In genomic region chr18:12839526-12840196, GRCh38 we compare ENCODE assay signal across 8 cellular contexts. TPM values are rescaled to one million over a fixed set of nuclear protein-coding genes. Genes with fewer than 3 reads are reported as not detected.
DNase-seq lines count a peak whose midpoint lies in the region; ATAC-seq, FAIRE-seq and TF ChIP-seq lines count a peak whose summit lies in the region.

No MANE protein-coding gene starts in this region.

- no peak overlapping the region for H4K8ac ChIP-seq in neuronal stem cell (ENCODE audit: low read depth, low read length)

- no peak overlapping the region for H2AFZ ChIP-seq in neuronal stem cell (ENCODE audit: low read length)

- no peak overlapping the region for H3K9ac ChIP-seq in neuronal stem cell (ENCODE audit: low read depth, low read length, poor library complexity)

- H2BK12ac ChIP-seq in neuronal stem cell (ENCODE audit: low read length) = no peak overlapping the region

- no peaks in the 10 kb centered on the region for H3K27me3 ChIP-seq in stomach
- H3K27me3 ChIP-seq in A673 (replicated peaks; ENCODE audit: insufficient read depth, low read depth, low read length, poor library complexity) = no peaks in the 10 kb centered on the region
- no peaks in the 10 kb centered on the region for H3K27me3 ChIP-seq in neuronal stem cell (ENCODE audit: control insufficient read depth in 3 of 3, insufficient read depth in 3 of 3, low read depth in 1 of 3, low read length in 3 of 3)

- no peaks in the 10 kb centered on the region for H3K9me3 ChIP-seq in A549
- H3K9me3 ChIP-seq in stomach = no peaks in the 10 kb centered on the region
- no peaks in the 10 kb centered on the region for H3K9me3 ChIP-seq in A673 (ENCODE audit: low read depth, low read length, poor library complexity, severe bottlenecking)
- no peaks in the 10 kb centered on the region for H3K9me3 ChIP-seq in neuronal stem cell (replicated peaks in 1 of 2; ENCODE audit: control insufficient read depth in 2 of 2, insufficient read depth in 1 of 2, low read depth in 1 of 2, low read length in 2 of 2)

- no peak overlapping the region for H2BK120ac ChIP-seq in neuronal stem cell (ENCODE audit: low read depth, low read length)

- no peak overlapping the region for H2BK15ac ChIP-seq in neuronal stem cell (ENCODE audit: low read length)

- H3K4ac ChIP-seq in neuronal stem cell (ENCODE audit: low read length) = no peak overlapping the region

- peaks cover 63% of the 10 kb centered on the region for H3K4me1 Mint-ChIP-seq in T-helper 2 cell treated with Interferon-gamma antibody and Interleukin-4, amounts not matched to agents 5 μg/mL and 100 μg/mL, for 36 hours (ENCODE audit: low read depth)

- no peak for TF ChIP-seq RAD21 in A549 (conservative IDR thresholded peaks at IDR 0.05 in 1 of 2, IDR thresholded peaks at IDR 0.05 in 1 of 2)

- no peak overlapping the region for H3K18ac ChIP-seq in neuronal stem cell (ENCODE audit: low read length)

- no peak overlapping the region for H2BK5ac ChIP-seq in neuronal stem cell (ENCODE audit: low read length)

- H3K4me2 ChIP-seq in A549 (peak overlapping the region; percentile 75), neuronal stem cell (ENCODE audit: insufficient read depth, low read length, poor library complexity, severe bottlenecking) (no peak overlapping the region)

- no peak for TF ChIP-seq CTCF in A549 (IDR thresholded peaks at IDR 0.05)
- no peak for TF ChIP-seq CTCF in fibroblast of villous mesenchyme (IDR thresholded peaks at IDR 0.05; ENCODE audit: insufficient read depth, low read depth, low read length)
- no peak for TF ChIP-seq CTCF in stomach (IDR thresholded peaks at IDR 0.05)
- TF ChIP-seq CTCF in A673 (conservative IDR thresholded peaks at IDR 0.05; ENCODE audit: low read depth, low read length) = no peak

- H3K14ac ChIP-seq in neuronal stem cell (ENCODE audit: low read length) = no peak overlapping the region

- H3K4me1 ChIP-seq in A549 = peaks cover 34% of the 10 kb centered on the region
- H3K4me1 ChIP-seq in stomach = peaks cover 6 to 50% (median 20%) of the 10 kb centered on the region in 4 donors
- peaks cover 24% of the 10 kb centered on the region for H3K4me1 ChIP-seq in A673 (ENCODE audit: insufficient read depth, low read length, poor library complexity, severe bottlenecking)
- peaks cover 0 to 1% of the 10 kb centered on the region in 2 donors for H3K4me1 ChIP-seq in neuronal stem cell (ENCODE audit: control insufficient read depth in 2 of 2, insufficient read depth in 1 of 2, low read depth in 1 of 2, low read length in 2 of 2)

- DNase-seq in A549 (ENCODE audit: low read depth in 1 of 2, low spot score in 1 of 2) (no peak), fibroblast of villous mesenchyme (ENCODE audit: low read depth) (peak; percentile 83), stomach (no peak), A673 (ENCODE audit: low spot score) (no peak), neuronal stem cell (ENCODE audit: low spot score) (no peak)
- DNase-seq in T-helper 2 cell treated with Interferon-gamma antibody and Interleukin-4, amounts not matched to agents 5 μg/mL and 100 μg/mL, for 36 hours (ENCODE audit: low spot score) = peak; percentile 68

- POLR2A ChIA-PET in A549 (lab: Yijun Ruan, JAX) (interaction anchor here (1.0 kb wide), 1 partner anchor 44 kb away, joined by 10 read pairs; no protein-coding TSS in a partner anchor), A673 (lab: Charles Lee; ENCODE audit: low non-redundant PET) (no interaction called here)

- WGBS in A549 (ENCODE audit: missing lambda C conversion rate) = 89% methylated on average over 1 of the region's 1 CpG
- WGBS in stomach, 5 donors = 72 to 100% (median 82%) methylated on average over 1 of the region's 1 CpG
- no CpG with 5 or more reads among the region's 1 CpG for WGBS in neuronal stem cell (ENCODE audit: extremely low coverage in 2 of 2, insufficient read length in 2 of 2, insufficient replicate concordance in 1 of 2), 2 donors

- TF ChIP-seq POLR2A in A549 (IDR thresholded peaks at IDR 0.05; ENCODE audit: low read length) (no peak), stomach (IDR thresholded peaks at IDR 0.05) (no peak)

- CTCF ChIA-PET in A549 (lab: Yijun Ruan, JAX) (no interaction called here), A673 (lab: Charles Lee) (no interaction called here)

- intact Hi-C loops in stomach (cut with DNase I; ENCODE audit: low total_unique reads) (no loop called here), A673 (cut with micrococcal nuclease; ENCODE audit: unreplicated experiment) (no loop called here)

- H3K36me3 ChIP-seq in stomach (peaks cover 0 to 20% (median 14%) of the 10 kb centered on the region in 4 donors), A673 (ENCODE audit: insufficient read depth, low read length, poor library complexity, severe bottlenecking) (no peaks in the 10 kb centered on the region), neuronal stem cell (replicated peaks in 1 of 2; ENCODE audit: control insufficient read depth in 2 of 2, insufficient read depth in 2 of 2, low read length in 2 of 2) (peaks cover 2 to 3% of the 10 kb centered on the region in 2 donors)

- no peak for ATAC-seq in A549
- peak; percentile 82 for ATAC-seq in GM19025 (IDR thresholded peaks at IDR 0.05; ENCODE audit: low read depth, unreplicated experiment)
- ATAC-seq in HG03135 (IDR thresholded peaks at IDR 0.05; ENCODE audit: unreplicated experiment) = peak; percentile 77

- TF ChIP-seq EP300 in A549 (IDR thresholded peaks at IDR 0.05) (no peak), stomach (IDR thresholded peaks at IDR 0.05) (no peak)

- H4K91ac ChIP-seq in neuronal stem cell (ENCODE audit: low read depth, low read length, poor library complexity) = no peak overlapping the region

- no peak overlapping the region for H2AK5ac ChIP-seq in neuronal stem cell (ENCODE audit: low read depth, low read length)

- H3K36me3 Mint-ChIP-seq in T-helper 2 cell treated with Interferon-gamma antibody and Interleukin-4, amounts not matched to agents 5 μg/mL and 100 μg/mL, for 36 hours (ENCODE audit: low read depth) = peaks cover 31% of the 10 kb centered on the region

- H3K27ac Mint-ChIP-seq in T-helper 2 cell treated with Interferon-gamma antibody and Interleukin-4, amounts not matched to agents 5 μg/mL and 100 μg/mL, for 36 hours = peak overlapping the region; percentile 97

- H3K23ac ChIP-seq in neuronal stem cell (ENCODE audit: low read depth, low read length, poor library complexity) = no peak overlapping the region

- no peaks in the 10 kb centered on the region for H3K27me3 Mint-ChIP-seq in T-helper 2 cell treated with Interferon-gamma antibody and Interleukin-4, amounts not matched to agents 5 μg/mL and 100 μg/mL, for 36 hours (ENCODE audit: low read depth)

- H3K4me3 ChIP-seq in A549 = no peak overlapping the region
- H3K4me3 ChIP-seq in fibroblast of villous mesenchyme (ENCODE audit: low read depth, low read length) = no peak overlapping the region
- no peak overlapping the region for H3K4me3 ChIP-seq in stomach
- no peak overlapping the region for H3K4me3 ChIP-seq in A673 (ENCODE audit: low read depth, low read length, poor library complexity, severe bottlenecking)
- no peak overlapping the region for H3K4me3 ChIP-seq in neuronal stem cell (ENCODE audit: low read length in 2 of 2)

- H3K27ac ChIP-seq in A549 (peak overlapping the region; percentile 80 to 81), stomach (peak overlapping the region in 4 of 5 donors; percentile 73 to 90 (median 84)), A673 (ENCODE audit: low read depth, low read length, poor library complexity, severe bottlenecking) (no peak overlapping the region), neuronal stem cell (replicated peaks; ENCODE audit: low read length) (no peak overlapping the region)

- no TSS peak for BruUV-seq in A673 (replicated peaks; lab: Mats Ljungman, UMichigan)

- H3K4me3 Mint-ChIP-seq in T-helper 2 cell treated with Interferon-gamma antibody and Interleukin-4, amounts not matched to agents 5 μg/mL and 100 μg/mL, for 36 hours = peak overlapping the region; percentile 83

- FAIRE-seq in A549 (lab: Jason Lieb, UNC) = no peak

- no peaks in the 10 kb centered on the region for H3K9me3 Mint-ChIP-seq in T-helper 2 cell treated with Interferon-gamma antibody and Interleukin-4, amounts not matched to agents 5 μg/mL and 100 μg/mL, for 36 hours

- peaks cover 4% of the 10 kb centered on the region for H3K79me1 ChIP-seq in neuronal stem cell (ENCODE audit: low read depth, low read length)

TF ChIP-seq in A549, 52 proteins besides CTCF, POLR2A, EP300 and RAD21:
- TF ChIP-seq TFCP2L1 (CRISPR knock-in tag; IDR thresholded peaks at IDR 0.05) (no peak), HES2 (IDR thresholded peaks at IDR 0.05) (no peak), ZFP36 (IDR thresholded peaks at IDR 0.05; ENCODE audit: borderline replicate concordance, partially characterized antibody) (no peak), USF2 (IDR thresholded peaks at IDR 0.05) (no peak), TP53 (CRISPR knock-in tag; IDR thresholded peaks at IDR 0.05) (no peak), ZNF302 (CRISPR knock-in tag; IDR thresholded peaks at IDR 0.05) (no peak), JUNB (IDR thresholded peaks at IDR 0.05) (no peak), HOXA7 (CRISPR knock-in tag; IDR thresholded peaks at IDR 0.05) (no peak), NFE2L2 (conservative IDR thresholded peaks at IDR 0.05; ENCODE audit: low read length) (no peak), EHF (CRISPR knock-in tag; IDR thresholded peaks at IDR 0.05) (no peak)

RNA-seq across cellular contexts. Expression of gene PTPN2, which starts 44.4 kb away (rescaled TPM):
- polyA plus RNA-seq in A549 (2011; rRNA removed) = 32.4 and 33.3 TPM in 2 replicates
- polyA plus RNA-seq in A549 (2012; cell fraction: cytosol; rRNA removed) = 7.4 and 8.0 TPM in 2 replicates
- polyA plus RNA-seq in A549 (2012; cell fraction: nucleus; rRNA removed) = 5.8 and 10.5 TPM in 2 replicates
- 22.9 to 25.3 TPM (median 23.0 TPM) in 3 replicates for polyA plus RNA-seq in A549 (2017; fragmentation: RNase III; extraction: RNeasy Plus Mini Kit Qiagen cat#74134 plus additional on column Dnase treatment)
- 9.5 and 20.4 TPM in 2 replicates for polyA minus RNA-seq in A549 (2011; rRNA and poly(A)+ RNA removed)
- total RNA-seq in fibroblast of villous mesenchyme = 19.3 and 31.1 TPM in 2 replicates
- total RNA-seq in stomach = 10 to 100 TPM in 3 of 5 donors, 1 to 10 TPM in 2; 5.8 to 66.7 (median 28.5) TPM
- 10 to 100 TPM; 20.2 to 32.4 (median 32.2) TPM for polyA plus RNA-seq in stomach
- 35.8 and 44.7 TPM in 2 replicates for total RNA-seq in A673 (2021)
- polyA plus RNA-seq in neuronal stem cell (2013, experiment 1 of 2) = 32.5 TPM
- 32.5 TPM for polyA plus RNA-seq in neuronal stem cell (2013, experiment 2 of 2)

Comparison
In these comparisons a context has a peak if more than half of its experiments do, and no peak if none do; other contexts are left out.
1. ATAC-seq: peak in GM19025 (single experiment) and HG03135 (single experiment); none in A549 (0 of 2).
2. DNase-seq: peak in T-helper 2 cell treated with Interferon-gamma antibody and Interleukin-4, amounts not matched to agents 5 μg/mL and 100 μg/mL, for 36 hours (single experiment) and fibroblast of villous mesenchyme (single experiment); none in A549 (0 of 2), stomach (single experiment), A673 (single experiment) and neuronal stem cell (single experiment).
3. H3K27ac ChIP-seq: peak in A549 (2 of 2) and stomach (4 of 5); none in A673 (single experiment) and neuronal stem cell (single experiment).